8 cellular contexts compared by ENCODE assay signal in the genomic region with DNA sequence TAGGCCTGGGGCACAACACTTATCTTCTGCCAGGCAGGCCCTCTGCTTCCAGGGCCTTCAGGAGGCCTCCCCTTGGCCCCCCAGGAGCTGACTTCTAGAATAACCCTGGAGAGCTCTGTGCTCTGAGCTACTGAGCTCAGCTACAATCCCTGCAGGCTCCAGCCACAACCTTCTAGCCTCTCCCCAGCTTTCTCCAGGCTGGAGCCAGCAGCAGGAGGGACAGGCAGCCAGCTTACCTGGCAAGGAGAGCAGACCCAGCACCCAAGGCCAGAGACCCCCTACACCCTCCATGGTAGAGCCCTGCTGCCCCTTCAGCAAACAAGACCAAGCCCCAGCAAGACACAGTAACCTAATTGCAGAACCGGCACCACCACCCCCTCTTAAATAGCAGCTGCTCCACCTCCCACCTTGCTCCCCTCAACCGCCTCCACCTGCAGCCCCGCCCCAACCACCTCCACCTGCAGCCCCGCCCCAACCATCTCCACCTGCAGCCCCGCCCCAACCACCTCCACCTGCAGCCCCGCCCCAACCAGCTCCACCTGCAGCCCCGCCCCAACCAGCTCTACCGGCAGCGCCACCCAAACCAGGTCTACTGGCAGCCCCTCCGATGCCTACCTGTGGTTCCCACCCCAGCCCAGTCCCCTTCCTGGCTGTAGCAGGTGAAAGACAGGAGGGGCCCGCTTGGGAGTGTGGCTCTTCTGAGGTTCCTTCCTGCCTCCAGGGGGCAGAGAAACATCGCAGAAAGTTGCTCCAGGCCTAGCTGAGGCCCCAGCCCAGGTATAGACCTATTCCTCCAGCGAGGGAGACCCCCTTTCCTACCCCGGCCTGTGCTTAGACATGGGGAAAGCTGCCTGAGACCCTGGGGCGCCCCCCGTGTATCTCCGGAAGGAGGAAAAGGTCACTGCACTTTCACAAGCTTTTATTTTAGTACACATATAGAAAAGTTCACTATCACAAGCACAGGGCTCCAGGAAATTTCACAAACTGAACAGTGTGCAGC. TPM values are rescaled to one million over a fixed set of nuclear protein-coding genes. Genes with fewer than 3 reads are reported as not detected.
A peak's percentile ranks its signal among the peaks of the same experiment; 100 is the strongest.
DNase-seq lines count a peak whose midpoint lies in the region; ATAC-seq and TF ChIP-seq lines count a peak whose summit lies in the region.

ASTL (minus strand) TSS at position 357 of the 1,000 bp plus-strand sequence; CDS start at position 291, 66 bp downstream.

- 14% methylated on average over 17 of the region's 17 CpGs for WGBS in right cardiac atrium
- 26 to 42% (median 28%) methylated on average over 16 to 17 of the region's 17 CpGs for WGBS in spleen, 5 donors

- H3K36me3 ChIP-seq in spleen: peaks cover 0 to 24% (median 0%) of the 10 kb centered on the region in 6 donors

- H3K4me3 ChIP-seq in right cardiac atrium (ENCODE audit: low read length): no peak within 1 kb of the TSS
- no peak within 1 kb of the TSS for H3K4me3 ChIP-seq in spleen

- no peaks in the 10 kb centered on the region for H3K9me3 ChIP-seq in right cardiac atrium (ENCODE audit: control insufficient read depth, low read length)
- H3K9me3 ChIP-seq in spleen: no peaks in the 10 kb centered on the region

- H3K9me3 Mint-ChIP-seq in activated naive CD4-positive, alpha-beta T cell treated with anti-CD3 and anti-CD28 coated beads, Interleukin-2, amount 50 U/mL, for 72 hours: no peaks in the 10 kb centered on the region

- DNase-seq in ELF-1 (ENCODE audit: low read depth, low spot score) (peak; percentile 73), RPMI8226 (peak; percentile 67), right cardiac atrium (peak in 2 of 3 donors; percentile 61 to 63), spleen (peak; percentile 84), ecto neural progenitor cell (ENCODE audit: low spot score) (no peak)
- DNase-seq in activated naive CD4-positive, alpha-beta T cell treated with anti-CD3 and anti-CD28 coated beads, Interleukin-2, amount 50 U/mL, for 72 hours (ENCODE audit: low spot score in 2 of 2): peak; percentile 62 to 80

- peak; percentile 33 for ATAC-seq in HG02981 (IDR thresholded peaks at IDR 0.05; ENCODE audit: unreplicated experiment)
- peak; percentile 29 to 70 for ATAC-seq in activated naive CD4-positive, alpha-beta T cell treated with anti-CD3 and anti-CD28 coated beads, Interleukin-2, amount 50 U/mL, for 72 hours
- ATAC-seq in right cardiac atrium: peak; percentile 44 to 63
- no peak for ATAC-seq in GM19035 (IDR thresholded peaks at IDR 0.05; ENCODE audit: unreplicated experiment)

- H3K36me3 Mint-ChIP-seq in activated naive CD4-positive, alpha-beta T cell treated with anti-CD3 and anti-CD28 coated beads, Interleukin-2, amount 50 U/mL, for 72 hours: peaks cover 15 to 17% of the 10 kb centered on the region in 2 donors

- no peak for TF ChIP-seq POLR2A in spleen (IDR thresholded peaks at IDR 0.05)

- H3K27ac Mint-ChIP-seq in activated naive CD4-positive, alpha-beta T cell treated with anti-CD3 and anti-CD28 coated beads, Interleukin-2, amount 50 U/mL, for 72 hours: peak within 1 kb of the TSS; percentile 53 to 72

- H3K27me3 ChIP-seq in right cardiac atrium (ENCODE audit: control insufficient read depth, insufficient read depth) (no peaks in the 10 kb centered on the region), spleen (replicated peaks in 1 of 7) (no peaks in the 10 kb centered on the region)

- intact Hi-C loops in right cardiac atrium (cut with DNase I): loop anchor here in 2 of 4 donors (5.0 to 10.0 kb wide), 3 partner anchors 34 to 369 kb away; partner anchors contain the start of gene NEURL3 (in 2 of the 2)
- intact Hi-C loops in spleen (cut with DNase I; ENCODE audit: low total_unique reads): loop anchor here (2.0 kb wide), 1 partner anchor 38 kb away; no protein-coding TSS in a partner anchor

- H3K27ac ChIP-seq in right cardiac atrium (ENCODE audit: low read length) (no peak within 1 kb of the TSS), spleen (peak within 1 kb of the TSS in 3 of 8 donors; percentile 4 to 68 (median 28))

- H3K4me1 ChIP-seq in right cardiac atrium (ENCODE audit: control insufficient read depth, insufficient read depth, low read length): no peaks in the 10 kb centered on the region
- peaks cover 0 to 49% (median 20%) of the 10 kb centered on the region in 6 donors for H3K4me1 ChIP-seq in spleen

- TF ChIP-seq CTCF in spleen (IDR thresholded peaks at IDR 0.05 in 8 of 11, conservative IDR thresholded peaks at IDR 0.05 in 3 of 11): peak; percentile 35 to 82 (median 68)

RNA-seq across cellular contexts. Expression of gene ASTL, which starts in this region (rescaled TPM):
- total RNA-seq in activated naive CD4-positive, alpha-beta T cell treated with anti-CD3 and anti-CD28 coated beads, Interleukin-2, amount 50 U/mL, for 72 hours: 1 to 10 TPM in 1 of 2 donors, under 1 TPM in 1; 0.82 to 3.4 TPM
- total RNA-seq in right cardiac atrium: not detected
- not detected for polyA plus RNA-seq in right cardiac atrium
- total RNA-seq in spleen: 1 to 10 TPM in 2 of 7 donors, under 1 TPM in 4, not detected in 1; 0.49 to 2.2 (median 0.72) TPM
- polyA plus RNA-seq in spleen: under 1 TPM; 0.24 to 0.33 (median 0.29) TPM

Comparison
In these comparisons a context has a peak if more than half of its experiments do, and no peak if none do; other contexts are left out.
1. Peak in DNase-seq and ATAC-seq in right cardiac atrium; RNA of the gene not detected or under 1 TPM.